ENCODE assay signal across 31 cellular contexts in the genomic region with DNA sequence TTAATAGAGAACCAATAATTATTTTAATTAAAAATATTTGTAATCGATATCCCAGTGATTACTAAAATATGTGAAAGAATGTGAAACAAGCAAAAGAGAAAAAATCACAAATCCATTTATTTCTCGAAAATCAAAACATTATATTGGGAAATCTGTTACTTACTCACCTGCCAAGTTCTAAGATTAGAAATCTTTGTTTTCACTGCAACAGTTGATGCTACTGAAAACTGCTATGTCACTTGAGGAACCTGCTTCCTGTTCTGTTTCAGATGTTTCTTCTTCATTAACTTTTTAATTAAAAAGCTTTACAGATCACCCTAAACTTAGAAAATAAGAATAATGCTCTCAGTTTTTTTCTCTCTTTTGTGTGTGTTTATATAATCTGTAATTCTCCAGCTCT.
"Had no signal": no experiment of that assay in that cellular context is flagged by ENCODE, and none has a peak within 500 bp of the region (broad histone marks: within the 10 kb centered on the region; RNA-seq: fewer than 3 reads in every experiment).

No MANE protein-coding gene starts in this region.

- H3K4me3 ChIP-seq: colonic mucosa, SJCRH30, SK-N-MC had no signal

- H3K4me1 ChIP-seq: colonic mucosa, SJCRH30 had no signal

- H3K36me3 ChIP-seq: brain microvascular endothelial cell, colonic mucosa, SJCRH30 had no signal

- H3K4me1 Mint-ChIP-seq: activated naive CD8-positive, alpha-beta T cell treated with anti-CD3 and anti-CD28 coated beads for 36 hours had no signal

- H3K27ac Mint-ChIP-seq: activated CD4-positive, alpha-beta memory T cell treated with anti-CD3 and anti-CD28 coated beads for 36 hours; activated CD4-positive, alpha-beta T cell treated with anti-CD3 and anti-CD28 coated beads for 36 hours; activated naive CD8-positive, alpha-beta T cell treated with anti-CD3 and anti-CD28 coated beads for 36 hours; WTC11 had no signal

- H3K27ac ChIP-seq: brain microvascular endothelial cell, colonic mucosa, SJCRH30, SK-N-MC had no signal

- ATAC-seq: activated CD4-positive, alpha-beta T cell treated with anti-CD3 and anti-CD28 coated beads for 36 hours; activated CD4-positive, CD25-positive, alpha-beta regulatory T cell treated with anti-CD3 and anti-CD28 coated beads, Interleukin-2, amount 50 U/mL, for 24 hours; Panc1; WTC11 had no signal

- H3K27me3 Mint-ChIP-seq: activated CD4-positive, alpha-beta memory T cell treated with anti-CD3 and anti-CD28 coated beads for 36 hours; activated naive CD8-positive, alpha-beta T cell treated with anti-CD3 and anti-CD28 coated beads for 36 hours had no signal

- H3K36me3 Mint-ChIP-seq: activated CD4-positive, alpha-beta memory T cell treated with anti-CD3 and anti-CD28 coated beads for 36 hours; activated naive CD8-positive, alpha-beta T cell treated with anti-CD3 and anti-CD28 coated beads for 36 hours; WTC11 had no signal

- H3K9me3 ChIP-seq: colonic mucosa, SJCRH30 had no signal

- H3K27me3 ChIP-seq: brain microvascular endothelial cell, colonic mucosa, SJCRH30 had no signal

- H3K4me3 Mint-ChIP-seq: activated CD4-positive, alpha-beta memory T cell treated with anti-CD3 and anti-CD28 coated beads for 36 hours; activated CD4-positive, alpha-beta T cell treated with anti-CD3 and anti-CD28 coated beads for 36 hours; activated naive CD8-positive, alpha-beta T cell treated with anti-CD3 and anti-CD28 coated beads for 36 hours; WTC11 had no signal

- DNase-seq: activated CD4-positive, alpha-beta memory T cell treated with anti-CD3 and anti-CD28 coated beads for 36 hours; activated CD4-positive, alpha-beta T cell treated with anti-CD3 and anti-CD28 coated beads for 36 hours; activated CD4-positive, alpha-beta T cell treated with anti-CD3 and anti-CD28 coated beads, Interleukin-2, amount 50 U/mL, for 1 hour; activated CD8-positive, alpha-beta memory T cell treated with anti-CD3 and anti-CD28 coated beads, Interleukin-2, amount 50 U/mL, for 4 hours; activated effector memory CD4-positive, alpha-beta T cell treated with anti-CD3 and anti-CD28 coated beads, Interleukin-2, amount 50 U/mL, for 16 hours; activated naive CD4-positive, alpha-beta T cell; activated naive CD4-positive, alpha-beta T cell treated with anti-CD3 and anti-CD28 coated beads, Interleukin-2, amount 50 U/mL, for 16 hours; activated naive CD8-positive, alpha-beta T cell treated with anti-CD3 and anti-CD28 coated beads for 36 hours; activated T-cell treated with anti-CD3 and anti-CD28 coated beads for 4 hours; activated T-cell treated with anti-CD3 and anti-CD28 coated beads, Interleukin-2, amount 50 U/mL, for 48 hours; amniotic stem cell; aorta; brain microvascular endothelial cell; central memory CD4-positive, alpha-beta T cell; colonic mucosa; Kasumi-1; KG1; NCI-H1048; NCI-H1105 treated with DMSO at 0.1 percent for 48 hours; NCI-H1436; NCI-H1694 treated with DMSO at 0.1 percent for 48 hours; NCI-H2029; NCI-H345; NCI-H524 treated with DMSO at 0.1 percent for 48 hours; SHP77; SJCRH30; T1000 had no signal

- H3K9me3 Mint-ChIP-seq: activated CD4-positive, alpha-beta memory T cell treated with anti-CD3 and anti-CD28 coated beads for 36 hours; activated naive CD8-positive, alpha-beta T cell treated with anti-CD3 and anti-CD28 coated beads for 36 hours; WTC11 had no signal
